Comparison of ENCODE assay signal across 15 cellular contexts in the genomic region with DNA sequence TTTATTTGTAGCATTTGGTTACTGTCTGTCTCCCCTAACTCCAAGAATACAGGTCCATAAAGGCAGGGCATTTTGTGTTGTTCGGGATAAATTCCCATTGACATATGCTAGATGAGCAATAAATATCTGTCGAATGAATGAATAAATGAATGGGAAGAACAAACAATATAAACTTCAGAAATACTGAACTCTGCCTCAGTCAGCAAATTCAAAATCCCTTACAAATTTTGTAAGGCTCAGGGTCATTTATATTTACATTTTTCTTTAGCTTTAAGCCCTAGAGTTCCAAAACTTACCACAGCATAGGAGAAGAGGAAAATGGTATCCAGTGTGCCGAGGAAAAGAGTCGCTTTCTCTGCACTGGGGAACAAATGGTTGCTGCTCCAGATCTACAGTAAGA. TPM values are rescaled to one million over a fixed set of nuclear protein-coding genes. Genes with fewer than 3 reads are reported as not detected.
A peak's percentile ranks its signal among the peaks of the same experiment; 100 is the strongest.
DNase-seq lines count a peak whose midpoint lies in the region; ATAC-seq and TF ChIP-seq lines count a peak whose summit lies in the region.
"Had no signal": no experiment of that assay in that cellular context is flagged by ENCODE, and none has a peak within 500 bp of the region (broad histone marks: within the 10 kb centered on the region; RNA-seq: fewer than 3 reads in every experiment).

No MANE protein-coding gene starts in this region.

- no peak for ATAC-seq in WTC11
- no peak for ATAC-seq in central memory CD8-positive, alpha-beta T cell (replicated peaks; ENCODE audit: extremely low read depth, poor library complexity, severe bottlenecking)
- ATAC-seq: GM23338 had no signal

- no peak for TF ChIP-seq CTCF in WTC11 (IDR thresholded peaks at IDR 0.05)

- H3K9me3 Mint-ChIP-seq in activated naive CD4-positive, alpha-beta T cell treated with anti-CD3 and anti-CD28 coated beads, Interleukin-2, amount 50 U/mL, for 24 hours, result no peaks in the 10 kb centered on the region
- H3K9me3 Mint-ChIP-seq in WTC11, result no peaks in the 10 kb centered on the region; the same call in 1 of the 2 replicates
- H3K9me3 Mint-ChIP-seq in central memory CD8-positive, alpha-beta T cell, result no peaks in the 10 kb centered on the region
- H3K9me3 Mint-ChIP-seq: CD4-positive, alpha-beta memory T cell had no signal

- H3K27ac Mint-ChIP-seq in activated naive CD4-positive, alpha-beta T cell treated with anti-CD3 and anti-CD28 coated beads, Interleukin-2, amount 50 U/mL, for 24 hours, result peak overlapping the region; percentile 12
- peak overlapping the region; percentile 62; the same call in 1 of the 2 replicates for H3K27ac Mint-ChIP-seq in WTC11
- peak overlapping the region; percentile 20 for H3K27ac Mint-ChIP-seq in central memory CD8-positive, alpha-beta T cell (ENCODE audit: low read depth)
- H3K27ac Mint-ChIP-seq: CD4-positive, alpha-beta memory T cell had no signal

- no peak overlapping the region for H3K4me3 Mint-ChIP-seq in activated naive CD4-positive, alpha-beta T cell treated with anti-CD3 and anti-CD28 coated beads, Interleukin-2, amount 50 U/mL, for 24 hours
- H3K4me3 Mint-ChIP-seq in WTC11, result no peak overlapping the region
- H3K4me3 Mint-ChIP-seq in central memory CD8-positive, alpha-beta T cell, result no peak overlapping the region
- H3K4me3 Mint-ChIP-seq: CD4-positive, alpha-beta memory T cell; GM23338 had no signal

- H3K27me3 Mint-ChIP-seq in activated naive CD4-positive, alpha-beta T cell treated with anti-CD3 and anti-CD28 coated beads, Interleukin-2, amount 50 U/mL, for 24 hours, result no peaks in the 10 kb centered on the region
- no peaks in the 10 kb centered on the region for H3K27me3 Mint-ChIP-seq in WTC11 (ENCODE audit: low read depth)
- H3K27me3 Mint-ChIP-seq in central memory CD8-positive, alpha-beta T cell, result no peaks in the 10 kb centered on the region
- H3K27me3 Mint-ChIP-seq: CD4-positive, alpha-beta memory T cell had no signal

- H3K36me3 Mint-ChIP-seq in activated naive CD4-positive, alpha-beta T cell treated with anti-CD3 and anti-CD28 coated beads, Interleukin-2, amount 50 U/mL, for 24 hours, result peaks cover 13% of the 10 kb centered on the region
- peaks cover 39% of the 10 kb centered on the region for H3K36me3 Mint-ChIP-seq in WTC11
- peaks cover 2% of the 10 kb centered on the region for H3K36me3 Mint-ChIP-seq in central memory CD8-positive, alpha-beta T cell (ENCODE audit: insufficient read depth)

- no peak overlapping the region for H3K27ac ChIP-seq in caudate nucleus (ENCODE audit: low read depth, low read length)
- H3K27ac ChIP-seq: C4-2B had no signal

- POLR2A ChIA-PET in WTC11 (lab: Charles Lee), result interaction anchor here (0.7 kb wide), 1 partner anchor 73 kb away, joined by 4 read pairs; no protein-coding TSS in a partner anchor

- no peak for DNase-seq in activated naive CD4-positive, alpha-beta T cell treated with anti-CD3 and anti-CD28 coated beads, Interleukin-2, amount 50 U/mL, for 16 hours
- DNase-seq in WTC11 (ENCODE audit: low spot score) (no peak), caudate nucleus (lab: John Stamatoyannopoulos, UW) (no peak), hypothalamus (lab: John Stamatoyannopoulos, UW) (no peak)
- DNase-seq in central memory CD8-positive, alpha-beta T cell (ENCODE audit: low spot score in 2 of 2), result no peak
- no peak for DNase-seq in stimulated activated CD8-positive, alpha-beta memory T cell treated with anti-CD3 and anti-CD28 coated beads, Interleukin-4, amount 100 ng/mL, for 48 hours
- DNase-seq: BE2C; CD4-positive, alpha-beta memory T cell; DMS153; DMS79 treated with DMSO at 0.1 percent for 48 hours; EL; H7 had no signal

- CTCF ChIA-PET in WTC11 (lab: Charles Lee), result no interaction called here

- H3K4me1 Mint-ChIP-seq in activated naive CD4-positive, alpha-beta T cell treated with anti-CD3 and anti-CD28 coated beads, Interleukin-2, amount 50 U/mL, for 24 hours, result peaks cover 15% of the 10 kb centered on the region
- peaks cover 12% of the 10 kb centered on the region for H3K4me1 Mint-ChIP-seq in WTC11
- no peaks in the 10 kb centered on the region for H3K4me1 Mint-ChIP-seq in central memory CD8-positive, alpha-beta T cell

TF ChIP-seq in WTC11, 78 proteins besides CTCF, POLR2A, EP300 and RAD21:
- no peak for TF ChIP-seq TP53 (CRISPR knock-in tag; IDR thresholded peaks at IDR 0.05)
- no peak for TF ChIP-seq CREM (CRISPR knock-in tag; IDR thresholded peaks at IDR 0.05)

RNA-seq across cellular contexts. Expression of gene SLC37A3, which starts 29.0 kb away (rescaled TPM):
- total RNA-seq in WTC11 (2021), result 48.2 to 54.8 TPM (median 48.7 TPM) in 3 replicates

RNA-seq across cellular contexts. Expression of gene RAB19, which starts 34.6 kb away (rescaled TPM):
- total RNA-seq in WTC11 (2021), result 10.8 to 13.9 TPM (median 13.6 TPM) in 3 replicates

Comparison
In these comparisons a context has a peak if more than half of its experiments do, and no peak if none do; other contexts are left out.
1. H3K27ac Mint-ChIP-seq: peak in every context shown above with its lines; median percentile 62 in WTC11; 20 in central memory CD8-positive, alpha-beta T cell; 12 in activated naive CD4-positive, alpha-beta T cell treated with anti-CD3 and anti-CD28 coated beads, Interleukin-2, amount 50 U/mL, for 24 hours.